ENCODE assay signal across 8 cellular contexts in genomic region chr4:38730830-38731646, GRCh38. TPM values are rescaled to one million over a fixed set of nuclear protein-coding genes. Genes with fewer than 3 reads are reported as not detected.
DNase-seq lines count a peak whose midpoint lies in the region; ATAC-seq and TF ChIP-seq lines count a peak whose summit lies in the region.

No MANE protein-coding gene starts in this region.

- H3K27ac ChIP-seq in OCI-LY7 (ENCODE audit: low read depth, low read length, poor library complexity, severe bottlenecking) (no peak overlapping the region), neural progenitor cell (no peak overlapping the region), stomach (no peak overlapping the region)

- no peaks in the 10 kb centered on the region for H3K27me3 Mint-ChIP-seq in Calu3 (ENCODE audit: unreplicated experiment)
- H3K27me3 Mint-ChIP-seq in activated T-cell treated with anti-CD3 and anti-CD28 coated beads, Interleukin-2, amount 50 U/mL, for 4 hours (ENCODE audit: low read depth) = no peaks in the 10 kb centered on the region
- H3K27me3 Mint-ChIP-seq in neural progenitor cell (ENCODE audit: insufficient read depth, low read depth) = peaks cover 13% of the 10 kb centered on the region

- H3K4me1 Mint-ChIP-seq in Calu3 (ENCODE audit: low read depth, unreplicated experiment) (peaks cover 25% of the 10 kb centered on the region), neural progenitor cell (peaks cover 13% of the 10 kb centered on the region)
- H3K4me1 Mint-ChIP-seq in activated T-cell treated with anti-CD3 and anti-CD28 coated beads, Interleukin-2, amount 50 U/mL, for 4 hours (ENCODE audit: low read depth) = peaks cover 19% of the 10 kb centered on the region

- H4K20me1 ChIP-seq in OCI-LY7 (ENCODE audit: insufficient read depth, low read length) (no peaks in the 10 kb centered on the region), neural progenitor cell (ENCODE audit: low read depth) (no peaks in the 10 kb centered on the region)

- H3K36me3 Mint-ChIP-seq in Calu3 (ENCODE audit: insufficient read depth, unreplicated experiment) = peaks cover 12% of the 10 kb centered on the region
- no peaks in the 10 kb centered on the region for H3K36me3 Mint-ChIP-seq in activated T-cell treated with anti-CD3 and anti-CD28 coated beads, Interleukin-2, amount 50 U/mL, for 4 hours (ENCODE audit: insufficient read depth)
- peaks cover 8% of the 10 kb centered on the region for H3K36me3 Mint-ChIP-seq in neural progenitor cell

- POLR2A ChIA-PET in OCI-LY7 (lab: Charles Lee) = interaction anchor here (0.9 kb wide), 1 partner anchor 48 kb away, joined by 3 read pairs; no protein-coding TSS in a partner anchor

- no peak overlapping the region for H3K4me3 Mint-ChIP-seq in Calu3 (ENCODE audit: low read depth, unreplicated experiment)
- H3K4me3 Mint-ChIP-seq in activated T-cell treated with anti-CD3 and anti-CD28 coated beads, Interleukin-2, amount 50 U/mL, for 4 hours = no peak overlapping the region
- H3K4me3 Mint-ChIP-seq in neural progenitor cell = no peak overlapping the region

- TF ChIP-seq CTCF in Calu3 (IDR thresholded peaks at IDR 0.05; ENCODE audit: unreplicated experiment) = peak; percentile 83
- TF ChIP-seq CTCF in OCI-LY7 (conservative IDR thresholded peaks at IDR 0.05; ENCODE audit: low read length) = peak; percentile 99
- peak; percentile 99 for TF ChIP-seq CTCF in neural progenitor cell (IDR thresholded peaks at IDR 0.05)
- peak in 6 of 7 experiments; percentile 83 to 98 (median 93) for TF ChIP-seq CTCF in stomach (IDR thresholded peaks at IDR 0.05)

- H3K9ac ChIP-seq in neural progenitor cell = no peak overlapping the region

- TF ChIP-seq POLR2A in stomach (IDR thresholded peaks at IDR 0.05) = no peak

- H3K36me3 ChIP-seq in OCI-LY7 (ENCODE audit: insufficient read depth, low read length) (no peaks in the 10 kb centered on the region), neural progenitor cell (no peaks in the 10 kb centered on the region), stomach (no peaks in the 10 kb centered on the region)

- H3K27me3 ChIP-seq in neural progenitor cell (no peaks in the 10 kb centered on the region), stomach (no peaks in the 10 kb centered on the region)

- H3K4me2 ChIP-seq in OCI-LY7 (ENCODE audit: low read length) = no peak overlapping the region
- no peak overlapping the region for H3K4me2 ChIP-seq in neural progenitor cell

- H3K9me3 ChIP-seq in OCI-LY7 (ENCODE audit: low read length) (peaks cover 4% of the 10 kb centered on the region; the same call in 1 of the 2 replicates), neural progenitor cell (ENCODE audit: low read depth) (no peaks in the 10 kb centered on the region), stomach (no peaks in the 10 kb centered on the region)

- no peak for TF ChIP-seq EP300 in stomach (IDR thresholded peaks at IDR 0.05)

- 28 to 36% (median 34%) methylated on average over 23 of the region's 23 CpGs for WGBS in stomach, 5 donors

- H3K79me2 ChIP-seq in OCI-LY7 (ENCODE audit: insufficient read depth, low read depth, low read length) (no peaks in the 10 kb centered on the region), neural progenitor cell (ENCODE audit: low read depth) (no peaks in the 10 kb centered on the region)

- H2AFZ ChIP-seq in OCI-LY7 (ENCODE audit: low read length) (peak overlapping the region; percentile 32; the same call in 1 of the 2 replicates), neural progenitor cell (replicated peaks) (peak overlapping the region; percentile 9)

- CTCF ChIA-PET in Calu3 (lab: Charles Lee) (interaction anchor here (1.0 to 1.5 kb wide), 5 partner anchors 60 to 662 kb away, joined by 3 to 14 read pairs (median 7); no protein-coding TSS in a partner anchor), OCI-LY7 (lab: Charles Lee; ENCODE audit: unreplicated experiment) (no interaction called here)

- intact Hi-C loops in Calu3 (cut with micrococcal nuclease; ENCODE audit: unreplicated experiment) (loop anchor here (1.0 kb wide), 3 partner anchors 412 to 669 kb away; no protein-coding TSS in a partner anchor), OCI-LY7 (cut with micrococcal nuclease; ENCODE audit: unreplicated experiment) (loop anchor here (1.0 kb wide), 1 partner anchor 552 kb away; no protein-coding TSS in a partner anchor), stomach (cut with DNase I; ENCODE audit: low total_unique reads) (loop anchor here (5.0 kb wide), 2 partner anchors 554 to 664 kb away; no protein-coding TSS in a partner anchor)

- H3K4me1 ChIP-seq in OCI-LY7 (ENCODE audit: insufficient read depth, low read length, poor library complexity, severe bottlenecking) (no peaks in the 10 kb centered on the region), neural progenitor cell (no peaks in the 10 kb centered on the region), stomach (peaks cover 0 to 23% (median 21%) of the 10 kb centered on the region in 4 donors)

- H3K9me3 Mint-ChIP-seq in Calu3 (ENCODE audit: low read depth, unreplicated experiment) (peaks cover 5% of the 10 kb centered on the region), neural progenitor cell (peaks cover 15% of the 10 kb centered on the region)
- no peaks in the 10 kb centered on the region for H3K9me3 Mint-ChIP-seq in activated T-cell treated with anti-CD3 and anti-CD28 coated beads, Interleukin-2, amount 50 U/mL, for 4 hours

- H3F3A ChIP-seq in neural progenitor cell (ENCODE audit: low read depth) = no peaks in the 10 kb centered on the region

- no peak overlapping the region for H3K4me3 ChIP-seq in OCI-LY7 (ENCODE audit: low read depth, low read length, poor library complexity, severe bottlenecking)
- H3K4me3 ChIP-seq in neural progenitor cell = no peak overlapping the region
- H3K4me3 ChIP-seq in stomach = no peak overlapping the region

- BruUV-seq in Calu3 (replicated peaks; lab: Mats Ljungman, UMichigan) (no TSS peak), OCI-LY7 (replicated peaks; lab: Mats Ljungman, UMichigan) (no TSS peak)

- ATAC-seq in GM19468 (IDR thresholded peaks at IDR 0.05; ENCODE audit: extremely low read depth, unreplicated experiment) (peak; percentile 76), HG03571 (IDR thresholded peaks at IDR 0.05; ENCODE audit: unreplicated experiment) (peak; percentile 78)
- ATAC-seq in activated T-cell treated with anti-CD3 and anti-CD28 coated beads, Interleukin-2, amount 50 U/mL, for 4 hours = peak; percentile 90 to 91

- no peaks in the 10 kb centered on the region for H3K9me2 ChIP-seq in OCI-LY7 (ENCODE audit: insufficient read depth, low read length)

- H3K27ac Mint-ChIP-seq in Calu3 (ENCODE audit: unreplicated experiment) (no peak overlapping the region), neural progenitor cell (no peak overlapping the region)

- DNase-seq in Calu3 (peak; percentile 85), OCI-LY7 (ENCODE audit: low spot score) (peak; percentile 73), fibroblast of peridontal ligament (ENCODE audit: extremely low read depth) (peak; percentile 98), neural progenitor cell (ENCODE audit: low spot score) (peak; percentile 86), stomach (peak; percentile 88)
- peak; percentile 83 for DNase-seq in activated T-cell treated with anti-CD3 and anti-CD28 coated beads, Interleukin-2, amount 50 U/mL, for 4 hours

RNA-seq across cellular contexts. Expression of gene TLR10, which starts 51.8 kb away (rescaled TPM):
- total RNA-seq in Calu3 (2022) (not detected in 2 replicates), OCI-LY7 (2022) (19.5 and 27.4 TPM in 2 replicates), neural progenitor cell (ENCODE audit: low replicate concordance) (not detected in 2 replicates), stomach (1 to 10 TPM in 1 of 5 donors, under 1 TPM in 1, not detected in 3; 0.72 to 1.1 TPM)
- 34.5 and 39.8 TPM in 2 replicates for total RNA-seq in OCI-LY7 (2014; rRNA removed; shearing (Covaris generic))
- total RNA-seq in activated T-cell treated with anti-CD3 and anti-CD28 coated beads, Interleukin-2, amount 50 U/mL, for 4 hours = under 1 TPM in 2 of 3 donors, not detected in 1; 0.13 to 0.22 TPM
- polyA plus RNA-seq in stomach = under 1 TPM in 2 of 3 donors, not detected in 1; 0.15 to 0.60 TPM

Comparison
In these comparisons a context has a peak if more than half of its experiments do, and no peak if none do; other contexts are left out.
1. RNA of gene TLR10, which starts 51.8 kb away (total RNA-seq): 19.5 to 39.8 TPM in OCI-LY7; 0.13 to 0.22 TPM in activated T-cell treated with anti-CD3 and anti-CD28 coated beads, Interleukin-2, amount 50 U/mL, for 4 hours, not detected in Calu3, not detected in neural progenitor cell and 0.72 to 1.1 TPM in stomach; every median in the first group is over 4 times any median in the second.
2. Peak in every context shown above with its lines, with median percentiles within 50 percentile points of each other: DNase-seq, CTCF ChIP-seq and ATAC-seq.